In the genomic region with DNA sequence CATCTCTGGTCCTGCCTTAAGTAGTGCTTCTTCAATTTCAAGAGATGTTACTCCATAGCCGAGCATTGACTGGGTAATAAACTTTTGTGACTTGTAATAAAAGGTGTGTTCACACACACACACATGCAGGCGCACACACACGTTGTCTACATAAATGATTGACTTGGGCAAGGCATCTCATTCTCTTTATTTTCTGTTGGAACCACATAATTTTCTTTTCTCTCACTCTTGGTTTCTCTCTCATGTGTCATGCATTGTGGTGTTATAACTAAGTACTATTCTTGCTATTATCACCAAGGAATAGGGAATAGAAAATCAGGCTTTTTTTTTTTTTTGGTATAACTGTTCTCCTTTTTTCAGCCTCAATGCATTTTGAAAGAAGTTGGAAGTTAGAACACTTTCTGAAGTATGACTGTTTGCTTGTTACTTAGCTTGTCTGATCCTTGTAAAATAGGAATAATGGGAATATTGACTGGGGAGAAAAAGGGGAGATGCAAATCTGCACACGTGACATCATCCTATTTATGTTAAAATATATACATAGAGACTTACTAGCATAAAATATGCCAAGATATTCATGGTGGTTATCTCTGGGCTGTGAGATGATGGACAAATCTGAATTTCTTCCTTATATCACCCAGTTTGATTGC, we compare ENCODE assay signal across 17 cellular contexts.
"Had no signal": no experiment of that assay in that cellular context is flagged by ENCODE, and none has a peak within 500 bp of the region (broad histone marks: within the 10 kb centered on the region; RNA-seq: fewer than 3 reads in every experiment).

No MANE protein-coding gene starts in this region.

- H3K36me3 ChIP-seq: lower lobe of right lung, neutrophil, right atrium auricular region, thoracic aorta, WERI-Rb-1 had no signal

- H3K4me1 Mint-ChIP-seq: endodermal cell had no signal

- H3K4me3 ChIP-seq: lower lobe of right lung, right atrium auricular region, smooth muscle cell, thoracic aorta had no signal

- H3K27ac ChIP-seq: lower lobe of right lung, neutrophil, right atrium auricular region, thoracic aorta, WERI-Rb-1 had no signal

- H3K9me3 ChIP-seq: lower lobe of right lung, neutrophil, right atrium auricular region, thoracic aorta had no signal

- ATAC-seq: lower lobe of right lung; naive thymus-derived CD8-positive, alpha-beta T cell; T-cell had no signal

- DNase-seq: activated CD4-positive, alpha-beta T cell treated with anti-CD3 and anti-CD28 coated beads, Interleukin-2, amount 10 ng/mL, durations not matched to agents 7 days and 5 days; activated effector memory CD4-positive, alpha-beta T cell treated with anti-CD3 and anti-CD28 coated beads, Interleukin-2, amount 50 U/mL, for 16 hours; activated T-cell treated with anti-CD3 and anti-CD28 coated beads for 4 hours; endodermal cell; erythroblast; hippocampal formation; lower lobe of right lung; midbrain; naive thymus-derived CD8-positive, alpha-beta T cell; stimulated activated naive CD4-positive, alpha-beta T cell treated with Interleukin-2 at 50 U/mL for 16 hours; T-cell; WERI-Rb-1 had no signal

- H3K27me3 ChIP-seq: neutrophil, right atrium auricular region had no signal

- H3K27ac Mint-ChIP-seq: activated CD4-positive, alpha-beta T cell treated with anti-CD3 and anti-CD28 coated beads, Interleukin-2, amount 10 ng/mL, durations not matched to agents 7 days and 5 days; activated naive CD4-positive, alpha-beta T cell treated with anti-CD3 and anti-CD28 coated beads, Interleukin-2, amount 50 U/mL, for 72 hours; endodermal cell; T-cell had no signal

- H3K4me3 Mint-ChIP-seq: activated CD4-positive, alpha-beta T cell treated with anti-CD3 and anti-CD28 coated beads, Interleukin-2, amount 10 ng/mL, durations not matched to agents 7 days and 5 days; endodermal cell; naive thymus-derived CD8-positive, alpha-beta T cell; T-cell had no signal

- H3K36me3 Mint-ChIP-seq: T-cell had no signal

- H3K4me1 ChIP-seq: right atrium auricular region had no signal
